Comparison of ENCODE assay signal across 34 cellular contexts in genomic region chr22:27627901-27628300, GRCh38.
"Had no signal": no experiment of that assay in that cellular context is flagged by ENCODE, and none has a peak within 500 bp of the region (broad histone marks: within the 10 kb centered on the region; RNA-seq: fewer than 3 reads in every experiment).

No MANE protein-coding gene starts in this region.

- H3K36me3 ChIP-seq: ascending aorta had no signal

- H3K27ac Mint-ChIP-seq: activated B cell treated with CpG ODN at 0.5 μM for 24 hours; activated CD4-positive, alpha-beta memory T cell treated with anti-CD3 and anti-CD28 coated beads for 36 hours; activated CD4-positive, alpha-beta T cell treated with anti-CD3 and anti-CD28 coated beads, Interleukin-2, amount 10 ng/mL, durations not matched to agents 24 days and 14 days; activated CD8-positive, alpha-beta memory T cell treated with anti-CD3 and anti-CD28 coated beads, Interleukin-2, amount 10 ng/mL, durations not matched to agents 7 days and 5 days; activated CD8-positive, alpha-beta T cell treated with anti-CD3 and anti-CD28 coated beads, Interleukin-2, amount 10 ng/mL, durations not matched to agents 7 days and 5 days; activated naive CD4-positive, alpha-beta T cell treated with anti-CD3 and anti-CD28 coated beads, Interleukin-2, amount 10 ng/mL, durations not matched to agents 7 days and 5 days; activated naive CD4-positive, alpha-beta T cell treated with anti-CD3 and anti-CD28 coated beads, Interleukin-2, amount 50 U/mL, for 24 hours; activated naive CD8-positive, alpha-beta T cell; activated naive CD8-positive, alpha-beta T cell treated with anti-CD3 and anti-CD28 coated beads, Interleukin-2, amount 10 ng/mL, durations not matched to agents 7 days and 5 days; activated naive CD8-positive, alpha-beta T cell treated with anti-CD3 and anti-CD28 coated beads, Interleukin-2, amount 50 U/mL, for 24 hours; activated T-cell treated with anti-CD3 and anti-CD28 coated beads, Interleukin-2, amount 50 U/mL, for 24 hours; activated T-helper 2 cell treated with anti-CD3 and anti-CD28 coated beads, Interferon-gamma antibody, Interleukin-2, Interleukin-4, amounts not matched to agents 10 μg/mL and 5 μg/mL and 100 μg/mL, durations not matched to agents 14 hours and 24 hours and 36 hours; T-helper 1 cell treated with Interleukin-12 subunit alpha and Interleukin-12 subunit beta and Interleukin-4 antibody, amounts not matched to agents 30 μg/mL and 1 μg/mL, for 36 hours; T-helper 2 cell treated with Interferon-gamma antibody and Interleukin-4, amounts not matched to agents 5 μg/mL and 100 μg/mL, for 36 hours had no signal

- DNase-seq: activated B cell treated with CpG ODN at 0.5 μM for 24 hours; activated CD4-positive, alpha-beta memory T cell treated with anti-CD3 and anti-CD28 coated beads for 36 hours; activated CD4-positive, alpha-beta T cell treated with anti-CD3 and anti-CD28 coated beads for 4 hours; activated CD4-positive, alpha-beta T cell treated with anti-CD3 and anti-CD28 coated beads, Interleukin-2, amount 10 ng/mL, durations not matched to agents 24 days and 14 days; activated CD4-positive, alpha-beta T cell treated with anti-CD3 and anti-CD28 coated beads, Interleukin-2, amount 50 U/mL, for 1 hour; activated CD4-positive, alpha-beta T cell treated with anti-CD3 and anti-CD28 coated beads, Interleukin-2, amount 50 U/mL, for 4 hours; activated CD4-positive, CD25-positive, alpha-beta regulatory T cell treated with anti-CD3 and anti-CD28 coated beads, Interleukin-2, amount 50 U/mL, for 72 hours; activated CD8-positive, alpha-beta memory T cell treated with anti-CD3 and anti-CD28 coated beads for 24 hours; activated CD8-positive, alpha-beta memory T cell treated with anti-CD3 and anti-CD28 coated beads, Interleukin-2, amount 10 ng/mL, durations not matched to agents 7 days and 5 days; activated CD8-positive, alpha-beta memory T cell treated with anti-CD3 and anti-CD28 coated beads, Interleukin-2, amount 50 U/mL, for 48 hours; activated CD8-positive, alpha-beta T cell treated with anti-CD3 and anti-CD28 coated beads, Interleukin-2, amount 10 ng/mL, durations not matched to agents 7 days and 5 days; activated effector memory CD4-positive, alpha-beta T cell treated with Interleukin-2 at 50 U/mL for 16 hours; activated gamma-delta T cell; activated naive CD4-positive, alpha-beta T cell treated with anti-CD3 and anti-CD28 coated beads, Interleukin-2, amount 10 ng/mL, durations not matched to agents 7 days and 5 days; activated naive CD4-positive, alpha-beta T cell treated with Interleukin-2 at 50 U/mL for 16 hours; activated naive CD8-positive, alpha-beta T cell treated with anti-CD3 and anti-CD28 coated beads, Interleukin-2, amount 10 ng/mL, durations not matched to agents 7 days and 5 days; activated naive CD8-positive, alpha-beta T cell treated with anti-CD3 and anti-CD28 coated beads, Interleukin-2, amount 50 U/mL, for 24 hours; activated T-cell treated with anti-CD3 and anti-CD28 coated beads, Interleukin-2, amount 50 U/mL, for 24 hours; activated T-cell treated with anti-CD3 and anti-CD28 coated beads, Interleukin-2, amount 50 U/mL, for 48 hours; amygdala; anterior cingulate cortex; central memory CD4-positive, alpha-beta T cell; T-helper 1 cell; T-helper 2 cell; T-helper 9 cell had no signal

- H3K27me3 Mint-ChIP-seq: activated B cell treated with CpG ODN at 0.5 μM for 24 hours; activated CD4-positive, alpha-beta memory T cell treated with anti-CD3 and anti-CD28 coated beads for 36 hours; activated CD4-positive, alpha-beta T cell treated with anti-CD3 and anti-CD28 coated beads, Interleukin-2, amount 10 ng/mL, durations not matched to agents 24 days and 14 days; activated CD8-positive, alpha-beta memory T cell treated with anti-CD3 and anti-CD28 coated beads, Interleukin-2, amount 10 ng/mL, durations not matched to agents 7 days and 5 days; activated naive CD4-positive, alpha-beta T cell treated with anti-CD3 and anti-CD28 coated beads, Interleukin-2, amount 10 ng/mL, durations not matched to agents 7 days and 5 days; activated naive CD4-positive, alpha-beta T cell treated with anti-CD3 and anti-CD28 coated beads, Interleukin-2, amount 50 U/mL, for 24 hours; activated naive CD8-positive, alpha-beta T cell; activated naive CD8-positive, alpha-beta T cell treated with anti-CD3 and anti-CD28 coated beads, Interleukin-2, amount 10 ng/mL, durations not matched to agents 7 days and 5 days had no signal

- FAIRE-seq: TTC549 had no signal

- H3K36me3 Mint-ChIP-seq: activated CD4-positive, alpha-beta memory T cell treated with anti-CD3 and anti-CD28 coated beads for 36 hours; activated CD8-positive, alpha-beta memory T cell treated with anti-CD3 and anti-CD28 coated beads, Interleukin-2, amount 10 ng/mL, durations not matched to agents 7 days and 5 days; activated naive CD4-positive, alpha-beta T cell treated with anti-CD3 and anti-CD28 coated beads, Interleukin-2, amount 10 ng/mL, durations not matched to agents 7 days and 5 days; activated naive CD4-positive, alpha-beta T cell treated with anti-CD3 and anti-CD28 coated beads, Interleukin-2, amount 50 U/mL, for 24 hours; activated naive CD8-positive, alpha-beta T cell; activated naive CD8-positive, alpha-beta T cell treated with anti-CD3 and anti-CD28 coated beads, Interleukin-2, amount 10 ng/mL, durations not matched to agents 7 days and 5 days; brain had no signal

- H3K4me3 ChIP-seq: ascending aorta had no signal

- H3K9me3 Mint-ChIP-seq: activated CD4-positive, alpha-beta memory T cell treated with anti-CD3 and anti-CD28 coated beads for 36 hours; activated CD4-positive, alpha-beta T cell treated with anti-CD3 and anti-CD28 coated beads, Interleukin-2, amount 10 ng/mL, durations not matched to agents 24 days and 14 days; activated naive CD4-positive, alpha-beta T cell treated with anti-CD3 and anti-CD28 coated beads, Interleukin-2, amount 50 U/mL, for 24 hours; activated T-cell treated with anti-CD3 and anti-CD28 coated beads, Interleukin-2, amount 50 U/mL, for 24 hours; activated T-helper 2 cell treated with anti-CD3 and anti-CD28 coated beads, Interferon-gamma antibody, Interleukin-2, Interleukin-4, amounts not matched to agents 10 μg/mL and 5 μg/mL and 100 μg/mL, durations not matched to agents 14 hours and 24 hours and 36 hours; T-helper 1 cell treated with Interleukin-12 subunit alpha and Interleukin-12 subunit beta and Interleukin-4 antibody, amounts not matched to agents 30 μg/mL and 1 μg/mL, for 36 hours; T-helper 2 cell treated with Interferon-gamma antibody and Interleukin-4, amounts not matched to agents 5 μg/mL and 100 μg/mL, for 36 hours had no signal

- H3K27ac ChIP-seq: ascending aorta, VCaP had no signal

- H3K27me3 ChIP-seq: ascending aorta had no signal

- H3K4me1 ChIP-seq: ascending aorta had no signal

- H3K9me3 ChIP-seq: ascending aorta had no signal

- H3K4me1 Mint-ChIP-seq: activated B cell treated with CpG ODN at 0.5 μM for 24 hours; activated CD4-positive, alpha-beta T cell treated with anti-CD3 and anti-CD28 coated beads, Interleukin-2, amount 10 ng/mL, durations not matched to agents 24 days and 14 days; activated CD8-positive, alpha-beta memory T cell treated with anti-CD3 and anti-CD28 coated beads, Interleukin-2, amount 10 ng/mL, durations not matched to agents 7 days and 5 days; activated naive CD4-positive, alpha-beta T cell treated with anti-CD3 and anti-CD28 coated beads, Interleukin-2, amount 10 ng/mL, durations not matched to agents 7 days and 5 days; activated naive CD4-positive, alpha-beta T cell treated with anti-CD3 and anti-CD28 coated beads, Interleukin-2, amount 50 U/mL, for 24 hours; activated naive CD8-positive, alpha-beta T cell treated with anti-CD3 and anti-CD28 coated beads, Interleukin-2, amount 10 ng/mL, durations not matched to agents 7 days and 5 days; activated naive CD8-positive, alpha-beta T cell treated with anti-CD3 and anti-CD28 coated beads, Interleukin-2, amount 50 U/mL, for 24 hours had no signal

- H3K4me3 Mint-ChIP-seq: activated B cell treated with CpG ODN at 0.5 μM for 24 hours; activated CD4-positive, alpha-beta memory T cell treated with anti-CD3 and anti-CD28 coated beads for 36 hours; activated CD4-positive, alpha-beta T cell treated with anti-CD3 and anti-CD28 coated beads, Interleukin-2, amount 10 ng/mL, durations not matched to agents 24 days and 14 days; activated CD8-positive, alpha-beta memory T cell treated with anti-CD3 and anti-CD28 coated beads, Interleukin-2, amount 10 ng/mL, durations not matched to agents 7 days and 5 days; activated CD8-positive, alpha-beta T cell treated with anti-CD3 and anti-CD28 coated beads, Interleukin-2, amount 10 ng/mL, durations not matched to agents 7 days and 5 days; activated naive CD4-positive, alpha-beta T cell treated with anti-CD3 and anti-CD28 coated beads, Interleukin-2, amount 10 ng/mL, durations not matched to agents 7 days and 5 days; activated naive CD4-positive, alpha-beta T cell treated with anti-CD3 and anti-CD28 coated beads, Interleukin-2, amount 50 U/mL, for 24 hours; activated naive CD8-positive, alpha-beta T cell; activated naive CD8-positive, alpha-beta T cell treated with anti-CD3 and anti-CD28 coated beads, Interleukin-2, amount 10 ng/mL, durations not matched to agents 7 days and 5 days; activated naive CD8-positive, alpha-beta T cell treated with anti-CD3 and anti-CD28 coated beads, Interleukin-2, amount 50 U/mL, for 24 hours; activated T-cell treated with anti-CD3 and anti-CD28 coated beads, Interleukin-2, amount 50 U/mL, for 24 hours; brain; T-helper 1 cell treated with Interleukin-12 subunit alpha and Interleukin-12 subunit beta and Interleukin-4 antibody, amounts not matched to agents 30 μg/mL and 1 μg/mL, for 36 hours; T-helper 2 cell treated with Interferon-gamma antibody and Interleukin-4, amounts not matched to agents 5 μg/mL and 100 μg/mL, for 36 hours had no signal
